Comparison of ENCODE assay signal across 2 cellular contexts in the genomic region with DNA sequence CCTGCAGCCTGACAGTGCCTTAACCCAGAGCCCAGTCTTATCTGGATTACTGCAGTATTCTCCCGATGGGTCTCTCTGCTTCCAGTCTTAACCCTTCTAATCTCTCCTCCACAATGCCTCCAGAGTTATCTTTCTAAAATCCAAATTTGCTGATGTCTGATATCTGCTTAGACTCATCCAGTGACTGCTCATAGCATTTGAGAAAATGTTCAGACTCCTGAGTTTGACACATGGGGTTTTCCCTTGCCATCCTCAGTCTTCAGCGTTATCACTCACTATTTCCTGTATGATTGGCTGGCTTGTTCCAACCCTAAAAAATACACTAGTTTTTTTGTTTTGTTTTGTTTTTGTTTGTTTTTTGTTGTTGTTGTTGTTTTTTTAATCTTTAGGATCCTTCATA.
TF ChIP-seq lines count a peak whose summit lies in the region.

No MANE protein-coding gene starts in this region.

TF ChIP-seq in SK-N-SH, 30 proteins besides CTCF, POLR2A, EP300 and RAD21:
- TF ChIP-seq GATA2 (CRISPR knock-in tag; IDR thresholded peaks at IDR 0.05) (0 out of 2 replicates have a peak, but pooled peaks have one; percentile 19), FOSL2 (IDR thresholded peaks at IDR 0.05; ENCODE audit: borderline replicate concordance, low read depth) (peak; percentile 31; the same call in 1 of the 2 replicates), NFIC (IDR thresholded peaks at IDR 0.05; ENCODE audit: borderline replicate concordance) (peak; percentile 24; the same call in 1 of the 2 replicates), GABPA (IDR thresholded peaks at IDR 0.05; ENCODE audit: low read depth) (no peak), ELF1 (IDR thresholded peaks at IDR 0.05) (no peak), TCF12 (IDR thresholded peaks at IDR 0.05) (peak; percentile 83), POLR2AphosphoS5 (IDR thresholded peaks at IDR 0.05; ENCODE audit: low read depth, low read length) (peak; percentile 54; the same call in 1 of the 2 replicates), JUND (IDR thresholded peaks at IDR 0.05) (peak; percentile 68)
- TF ChIP-seq, protein P1, sequence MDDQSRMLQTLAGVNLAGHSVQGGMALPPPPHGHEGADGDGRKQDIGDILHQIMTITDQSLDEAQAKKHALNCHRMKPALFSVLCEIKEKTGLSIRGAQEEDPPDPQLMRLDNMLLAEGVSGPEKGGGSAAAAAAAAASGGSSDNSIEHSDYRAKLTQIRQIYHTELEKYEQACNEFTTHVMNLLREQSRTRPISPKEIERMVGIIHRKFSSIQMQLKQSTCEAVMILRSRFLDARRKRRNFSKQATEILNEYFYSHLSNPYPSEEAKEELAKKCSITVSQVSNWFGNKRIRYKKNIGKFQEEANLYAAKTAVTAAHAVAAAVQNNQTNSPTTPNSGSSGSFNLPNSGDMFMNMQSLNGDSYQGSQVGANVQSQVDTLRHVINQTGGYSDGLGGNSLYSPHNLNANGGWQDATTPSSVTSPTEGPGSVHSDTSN (IDR thresholded peaks at IDR 0.05) = peak; percentile 95

TF ChIP-seq in HepG2, 621 proteins besides CTCF, POLR2A, EP300 and RAD21:
- TF ChIP-seq MEIS1 (CRISPR knock-in tag; IDR thresholded peaks at IDR 0.05; ENCODE audit: borderline replicate concordance) = no peak
- no peak for TF ChIP-seq POLR2AphosphoS5 (IDR thresholded peaks at IDR 0.05; ENCODE audit: low read depth, low read length)
- TF ChIP-seq MAZ (IDR thresholded peaks at IDR 0.05; ENCODE audit: borderline replicate concordance, low read depth, low read length) = no peak
- no peak for TF ChIP-seq MAZ (CRISPR knock-in tag; IDR thresholded peaks at IDR 0.05; ENCODE audit: low read depth)
- TF ChIP-seq ZNF720 (CRISPR knock-in tag; IDR thresholded peaks at IDR 0.05) = no peak
- TF ChIP-seq MIER3 (CRISPR knock-in tag; IDR thresholded peaks at IDR 0.05; ENCODE audit: borderline replicate concordance) = no peak
- TF ChIP-seq MED1 (CRISPR knock-in tag; IDR thresholded peaks at IDR 0.05) = no peak
- TF ChIP-seq, protein P2, sequence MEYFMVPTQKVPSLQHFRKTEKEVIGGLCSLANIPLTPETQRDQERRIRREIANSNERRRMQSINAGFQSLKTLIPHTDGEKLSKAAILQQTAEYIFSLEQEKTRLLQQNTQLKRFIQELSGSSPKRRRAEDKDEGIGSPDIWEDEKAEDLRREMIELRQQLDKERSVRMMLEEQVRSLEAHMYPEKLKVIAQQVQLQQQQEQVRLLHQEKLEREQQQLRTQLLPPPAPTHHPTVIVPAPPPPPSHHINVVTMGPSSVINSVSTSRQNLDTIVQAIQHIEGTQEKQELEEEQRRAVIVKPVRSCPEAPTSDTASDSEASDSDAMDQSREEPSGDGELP (IDR thresholded peaks at IDR 0.05; ENCODE audit: borderline replicate concordance, low read depth) = no peak
- no peak for TF ChIP-seq THYN1 (CRISPR knock-in tag; IDR thresholded peaks at IDR 0.05; ENCODE audit: borderline replicate concordance, low read depth)
- TF ChIP-seq, protein P3, sequence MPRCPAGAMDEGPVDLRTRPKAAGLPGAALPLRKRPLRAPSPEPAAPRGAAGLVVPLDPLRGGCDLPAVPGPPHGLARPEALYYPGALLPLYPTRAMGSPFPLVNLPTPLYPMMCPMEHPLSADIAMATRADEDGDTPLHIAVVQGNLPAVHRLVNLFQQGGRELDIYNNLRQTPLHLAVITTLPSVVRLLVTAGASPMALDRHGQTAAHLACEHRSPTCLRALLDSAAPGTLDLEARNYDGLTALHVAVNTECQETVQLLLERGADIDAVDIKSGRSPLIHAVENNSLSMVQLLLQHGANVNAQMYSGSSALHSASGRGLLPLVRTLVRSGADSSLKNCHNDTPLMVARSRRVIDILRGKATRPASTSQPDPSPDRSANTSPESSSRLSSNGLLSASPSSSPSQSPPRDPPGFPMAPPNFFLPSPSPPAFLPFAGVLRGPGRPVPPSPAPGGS (CRISPR knock-in tag; IDR thresholded peaks at IDR 0.05) = no peak
